8 cellular contexts compared by ENCODE assay signal in genomic region chr12:94101902-94102660, GRCh38. TPM values are rescaled to one million over a fixed set of nuclear protein-coding genes. Genes with fewer than 3 reads are reported as not detected.
DNase-seq lines count a peak whose midpoint lies in the region; TF ChIP-seq lines count a peak whose summit lies in the region.

No MANE protein-coding gene starts in this region.

- H3K9me3 ChIP-seq in MG63 = no peaks in the 10 kb centered on the region
- H3K9me3 ChIP-seq in neural progenitor cell (ENCODE audit: low read depth) = no peaks in the 10 kb centered on the region
- H3K9me3 ChIP-seq in stomach = no peaks in the 10 kb centered on the region

- no peaks in the 10 kb centered on the region for H3K36me3 Mint-ChIP-seq in neural progenitor cell

- WGBS in stomach, 5 donors = 1 to 2% (median 1%) methylated on average over 27 to 46 of the region's 46 CpGs

- H3K4me3 ChIP-seq in MG63 (peak overlapping the region; percentile 53), neural progenitor cell (peak overlapping the region; percentile 50), stomach (peak overlapping the region; percentile 54 to 82 (median 72))

- H3K27ac Mint-ChIP-seq in neural progenitor cell = peak overlapping the region; percentile 42

- no peaks in the 10 kb centered on the region for H3K79me2 ChIP-seq in neural progenitor cell (ENCODE audit: low read depth)

- H3K27me3 Mint-ChIP-seq in neural progenitor cell (ENCODE audit: insufficient read depth, low read depth) = peaks cover 13% of the 10 kb centered on the region

- peak; percentile 82 for TF ChIP-seq CTCF in neural progenitor cell (IDR thresholded peaks at IDR 0.05)
- peak in 5 of 7 experiments; percentile 52 to 80 (median 66) for TF ChIP-seq CTCF in stomach (IDR thresholded peaks at IDR 0.05)

- TF ChIP-seq POLR2A in stomach (IDR thresholded peaks at IDR 0.05) = no peak

- peak overlapping the region; percentile 91 for H2AFZ ChIP-seq in neural progenitor cell (replicated peaks)

- H3K9ac ChIP-seq in neural progenitor cell = no peak overlapping the region

- H4K20me1 ChIP-seq in neural progenitor cell (ENCODE audit: low read depth) = no peaks in the 10 kb centered on the region

- no peak for TF ChIP-seq EP300 in stomach (IDR thresholded peaks at IDR 0.05)

- intact Hi-C loops in stomach (cut with DNase I; ENCODE audit: low total_unique reads) = loop anchor here (5.0 kb wide), 2 partner anchors 535 to 600 kb away; no protein-coding TSS in a partner anchor

- H3K9me3 Mint-ChIP-seq in neural progenitor cell = no peaks in the 10 kb centered on the region

- no peak overlapping the region for H3K27ac ChIP-seq in neural progenitor cell
- H3K27ac ChIP-seq in stomach = peak overlapping the region in 4 of 5 donors; percentile 42 to 75 (median 54)

- peak; percentile 94 for DNase-seq in ELR (ENCODE audit: low read depth)
- DNase-seq in HCEC 1CT = peak; percentile 83
- DNase-seq in MG63 = peak; percentile 75
- DNase-seq in SHP77 (lab: John Stamatoyannopoulos, UW) = peak; percentile 78 to 79
- peak; percentile 14 for DNase-seq in activated gamma-delta T cell (lab: John Stamatoyannopoulos, UW)
- peak; percentile 83 for DNase-seq in foreskin melanocyte
- DNase-seq in neural progenitor cell (ENCODE audit: low spot score) = peak; percentile 94
- DNase-seq in stomach = peak; percentile 88

- no peaks in the 10 kb centered on the region for H3K4me1 ChIP-seq in neural progenitor cell
- H3K4me1 ChIP-seq in stomach = peaks cover 5 to 26% (median 19%) of the 10 kb centered on the region in 4 donors

- peak overlapping the region; percentile 83 for H3K4me3 Mint-ChIP-seq in neural progenitor cell

- H3F3A ChIP-seq in neural progenitor cell (ENCODE audit: low read depth) = no peaks in the 10 kb centered on the region

- peaks cover 13% of the 10 kb centered on the region for H3K4me1 Mint-ChIP-seq in neural progenitor cell

- H3K36me3 ChIP-seq in MG63 (no peaks in the 10 kb centered on the region), neural progenitor cell (no peaks in the 10 kb centered on the region), stomach (no peaks in the 10 kb centered on the region)

- peak overlapping the region; percentile 81 for H3K4me2 ChIP-seq in neural progenitor cell

- no peaks in the 10 kb centered on the region for H3K27me3 ChIP-seq in MG63
- peaks cover 36% of the 10 kb centered on the region for H3K27me3 ChIP-seq in neural progenitor cell
- peaks cover 0 to 34% (median 7%) of the 10 kb centered on the region in 3 donors for H3K27me3 ChIP-seq in stomach

RNA-seq across cellular contexts. Expression of gene PLXNC1, which starts 46.3 kb away (rescaled TPM):
- 0.16 and 0.52 TPM in 2 replicates for total RNA-seq in MG63 (2014; rRNA removed; shearing (Covaris generic); ENCODE audit: low replicate concordance)
- 13.4 and 16.7 TPM in 2 replicates for total RNA-seq in neural progenitor cell (ENCODE audit: low replicate concordance)
- total RNA-seq in stomach = 10 to 100 TPM in 1 of 5 donors, 1 to 10 TPM in 3, under 1 TPM in 1; 0.89 to 16.5 (median 6.2) TPM
- 1 to 10 TPM in 1 of 3 donors, under 1 TPM in 2; 0.40 to 1.2 (median 0.46) TPM for polyA plus RNA-seq in stomach

Comparison
In these comparisons a context has a peak if more than half of its experiments do, and no peak if none do; other contexts are left out.
1. DNase-seq: peak in every context shown above with its lines; median percentile 94 in ELR; 94 in neural progenitor cell; 88 in stomach; 83 in HCEC 1CT; 83 in foreskin melanocyte; 78 in SHP77; 75 in MG63; 14 in activated gamma-delta T cell.